In the genomic region with DNA sequence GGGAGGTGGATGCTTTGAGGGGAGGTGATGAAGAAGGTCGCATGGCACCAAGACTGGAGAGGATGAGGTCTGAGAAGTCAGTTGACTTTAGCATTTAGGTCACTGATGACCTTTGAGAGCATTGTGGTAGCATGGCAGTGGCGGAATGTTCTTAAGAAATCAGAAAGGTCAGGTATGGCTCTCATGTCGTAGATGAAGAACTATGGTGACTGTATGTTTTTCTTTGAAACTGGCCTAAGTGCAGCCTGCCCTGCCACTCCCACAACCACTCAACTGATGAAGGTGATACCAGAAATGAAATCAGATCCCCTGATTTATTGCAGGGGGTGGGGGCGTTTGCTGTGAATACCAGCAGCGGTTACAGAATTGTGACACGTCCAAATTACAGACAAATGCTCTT, we compare ENCODE assay signal across 21 cellular contexts.
"Had no signal": no experiment of that assay in that cellular context is flagged by ENCODE, and none has a peak within 500 bp of the region (broad histone marks: within the 10 kb centered on the region; RNA-seq: fewer than 3 reads in every experiment).

No MANE protein-coding gene starts in this region.

- H3K9me3 ChIP-seq: adrenal gland, left ventricle myocardium inferior, neutrophil, ovary, thoracic aorta had no signal

- H3K4me3 ChIP-seq: adrenal gland, heart right ventricle, left ventricle myocardium inferior, ovary, thoracic aorta had no signal

- H3K4me3 Mint-ChIP-seq: activated CD4-positive, alpha-beta T cell treated with anti-CD3 and anti-CD28 coated beads for 36 hours; activated naive CD4-positive, alpha-beta T cell treated with anti-CD3 and anti-CD28 coated beads, Interleukin-2, amount 50 U/mL, for 24 hours; activated T-helper 1 cell treated with anti-CD3 and anti-CD28 coated beads, Interleukin-12 subunit alpha, Interleukin-12 subunit beta, Interleukin-2, Interleukin-4 antibody, amounts not matched to agents 30 ng/mL and 10 ng/mL and 1 ng/mL, durations not matched to agents 14 hours and 24 hours and 36 hours; mesothelial cell of epicardium; naive thymus-derived CD8-positive, alpha-beta T cell had no signal

- ATAC-seq: activated CD4-positive, alpha-beta T cell treated with anti-CD3 and anti-CD28 coated beads for 36 hours; heart right ventricle; naive thymus-derived CD8-positive, alpha-beta T cell; right cardiac atrium had no signal

- H3K27me3 Mint-ChIP-seq: activated CD4-positive, alpha-beta T cell treated with anti-CD3 and anti-CD28 coated beads for 36 hours; activated naive CD4-positive, alpha-beta T cell treated with anti-CD3 and anti-CD28 coated beads, Interleukin-2, amount 50 U/mL, for 24 hours; naive thymus-derived CD8-positive, alpha-beta T cell had no signal

- H3K27ac ChIP-seq: adrenal gland, heart right ventricle, left ventricle myocardium inferior, neutrophil, ovary, thoracic aorta had no signal

- H3K36me3 ChIP-seq: adrenal gland, heart right ventricle, left ventricle myocardium inferior, neutrophil, ovary, thoracic aorta had no signal

- DNase-seq: activated CD4-positive, alpha-beta T cell treated with anti-CD3 and anti-CD28 coated beads for 36 hours; activated CD4-positive, alpha-beta T cell treated with anti-CD3 and anti-CD28 coated beads, Interleukin-2, amount 50 U/mL, for 48 hours; activated gamma-delta T cell treated with Interleukin-2 at 50 U/mL for 16 hours; adrenal gland; central memory CD4-positive, alpha-beta T cell; dermis blood vessel endothelial cell; effector CD8-positive, alpha-beta T cell; erythroblast; foreskin fibroblast; heart right ventricle; left ventricle myocardium inferior; naive thymus-derived CD8-positive, alpha-beta T cell; ovary; right cardiac atrium; stimulated activated CD4-positive, alpha-beta T cell treated with anti-CD3 and anti-CD28 coated beads, Interleukin-12 subunit alpha, Interleukin-12 subunit beta, amount 100 ng/mL, for 4 hours; stimulated activated CD4-positive, alpha-beta T cell treated with anti-CD3 and anti-CD28 coated beads, Interleukin-4, amount 100 ng/mL, for 4 hours had no signal

- H3K27me3 ChIP-seq: adrenal gland, heart right ventricle, neutrophil, ovary had no signal

- H3K27ac Mint-ChIP-seq: activated CD4-positive, alpha-beta T cell treated with anti-CD3 and anti-CD28 coated beads for 36 hours; activated naive CD4-positive, alpha-beta T cell treated with anti-CD3 and anti-CD28 coated beads, Interleukin-2, amount 50 U/mL, for 24 hours; activated T-helper 1 cell treated with anti-CD3 and anti-CD28 coated beads, Interleukin-12 subunit alpha, Interleukin-12 subunit beta, Interleukin-2, Interleukin-4 antibody, amounts not matched to agents 30 ng/mL and 10 ng/mL and 1 ng/mL, durations not matched to agents 14 hours and 24 hours and 36 hours; mesothelial cell of epicardium; naive thymus-derived CD8-positive, alpha-beta T cell had no signal

- H3K36me3 Mint-ChIP-seq: mesothelial cell of epicardium had no signal
